1 cellular context compared by ENCODE assay signal in the genomic region with DNA sequence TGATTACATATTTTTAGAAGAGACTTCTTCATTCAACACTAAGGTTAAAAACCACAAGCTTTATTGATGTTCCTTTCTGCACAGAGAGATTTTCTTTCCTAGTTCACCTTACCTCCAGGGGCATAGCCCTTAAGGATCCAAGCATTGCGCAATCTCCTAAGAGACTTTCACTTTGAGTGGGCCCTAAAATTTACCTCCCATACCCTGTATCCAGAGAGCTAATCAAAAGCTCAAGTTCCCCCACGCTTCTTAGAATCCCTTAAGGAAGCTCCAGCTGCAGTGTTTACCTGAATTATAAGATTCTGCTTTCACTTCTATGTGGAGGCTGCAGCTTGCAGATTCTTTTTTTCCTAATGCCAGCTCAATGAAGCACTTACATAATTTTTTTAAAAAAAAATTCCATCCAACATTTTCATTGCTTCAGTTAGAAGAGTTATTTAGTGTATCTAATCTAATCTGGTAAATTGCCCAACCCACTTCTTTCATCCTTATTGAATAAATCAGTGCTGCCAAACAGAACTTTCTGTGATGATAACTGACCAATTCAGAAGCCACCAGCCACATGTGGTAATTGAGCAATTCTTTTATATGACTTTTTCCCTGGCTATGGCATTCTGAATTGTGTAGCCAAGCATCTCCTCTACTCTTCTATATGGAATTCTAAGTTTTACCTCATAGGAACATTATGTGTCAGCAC.
TF ChIP-seq lines count a peak whose summit lies in the region.

No MANE protein-coding gene starts in this region.

TF ChIP-seq in H1, 55 proteins besides CTCF, POLR2A, EP300 and RAD21 (continued from another document):
- no peak for TF ChIP-seq POLR2AphosphoS5 (IDR thresholded peaks at IDR 0.05; ENCODE audit: low read depth, low read length)
